8 cellular contexts compared by ENCODE assay signal in the genomic region with DNA sequence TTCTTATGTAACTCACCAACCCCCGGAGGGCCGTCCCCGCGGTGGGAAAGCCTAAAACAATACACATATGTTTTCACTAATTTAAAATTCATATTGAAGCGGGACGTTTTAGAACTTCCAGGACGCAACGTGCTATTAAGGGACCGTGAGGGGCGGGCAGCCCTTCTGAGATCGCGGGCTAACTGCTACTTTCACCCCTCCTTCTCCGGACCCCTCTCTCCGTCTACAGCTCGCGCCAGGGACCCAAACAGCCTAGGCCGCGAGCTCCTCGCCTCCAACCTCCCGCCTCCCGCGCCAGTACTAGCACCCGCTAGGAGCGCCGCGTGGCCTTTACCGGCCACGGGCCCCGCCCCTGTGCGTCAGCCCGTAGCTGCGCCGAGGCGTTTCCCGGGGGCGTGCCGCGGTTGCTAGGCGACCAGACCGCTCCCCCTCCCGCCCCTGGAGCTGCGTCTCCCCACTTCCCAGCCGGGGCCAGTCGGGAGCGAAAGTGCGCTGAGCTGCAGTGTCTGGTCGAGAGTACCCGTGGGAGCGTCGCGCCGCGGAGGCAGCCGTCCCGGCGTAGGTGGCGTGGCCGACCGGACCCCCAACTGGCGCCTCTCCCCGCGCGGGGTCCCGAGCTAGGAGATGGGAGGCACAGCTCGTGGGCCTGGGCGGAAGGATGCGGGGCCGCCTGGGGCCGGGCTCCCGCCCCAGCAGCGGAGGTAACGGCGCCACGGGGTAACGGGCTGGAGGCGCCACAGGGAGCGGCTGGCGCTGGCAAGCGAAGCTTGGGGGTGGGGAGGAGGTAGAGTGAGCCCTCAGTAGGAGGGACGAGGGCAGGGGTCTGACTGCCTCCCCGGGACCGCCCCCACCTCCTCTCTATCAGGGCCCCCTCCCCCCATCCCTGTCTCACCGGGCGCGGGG. TPM values are rescaled to one million over a fixed set of nuclear protein-coding genes. Genes with fewer than 3 reads are reported as not detected.
DNase-seq lines count a peak whose midpoint lies in the region; ATAC-seq, FAIRE-seq and TF ChIP-seq lines count a peak whose summit lies in the region.

Gene DYRK3, plus strand, starts transcription at position 457 of the 903 bp plus-strand sequence. Its CDS starts 168 bp downstream, at position 625.

- peak within 1 kb of the TSS; percentile 87 for H2AFZ ChIP-seq in smooth muscle cell (ENCODE audit: low read depth)

- H3K9me3 ChIP-seq in smooth muscle cell (replicated peaks; ENCODE audit: low read depth) = no peaks in the 10 kb centered on the region

- WGBS in smooth muscle cell (ENCODE audit: low lambda C conversion rate) = 2% methylated on average over 77 of the region's 85 CpGs

- H3K79me2 ChIP-seq in smooth muscle cell (ENCODE audit: low read depth) = no peaks in the 10 kb centered on the region

- H3K27me3 ChIP-seq in bronchial epithelial cell (ENCODE audit: control insufficient read depth, insufficient read depth, low read length) (no peaks in the 10 kb centered on the region), smooth muscle cell (ENCODE audit: low read depth) (no peaks in the 10 kb centered on the region)

- peak within 1 kb of the TSS; percentile 96 for H3K4me3 ChIP-seq in bronchial epithelial cell (ENCODE audit: low read depth, low read length)
- H3K4me3 ChIP-seq in smooth muscle cell = peak within 1 kb of the TSS; percentile 87

- no peaks in the 10 kb centered on the region for H3K36me3 Mint-ChIP-seq in WTC11

- H3K27ac ChIP-seq in smooth muscle cell (ENCODE audit: low read depth) = peak within 1 kb of the TSS; percentile 87

- no peaks in the 10 kb centered on the region; the same call in 1 of the 2 replicates for H3K27me3 Mint-ChIP-seq in WTC11 (ENCODE audit: low read depth)

- peak within 1 kb of the TSS; percentile 91 for H3K4me2 ChIP-seq in smooth muscle cell

- ATAC-seq in GM18907 (IDR thresholded peaks at IDR 0.05; ENCODE audit: unreplicated experiment) (peak; percentile 88), HG03139 (IDR thresholded peaks at IDR 0.05; ENCODE audit: unreplicated experiment) (peak; percentile 89), WTC11 (peak; percentile 85)

- H3K9ac ChIP-seq in smooth muscle cell (ENCODE audit: low read depth) = peak within 1 kb of the TSS; percentile 93

- CTCF ChIA-PET in WTC11 (lab: Charles Lee) = interaction anchor here (0.6 to 13.9 kb wide), 28 partner anchors 10 to 397 kb away, joined by 3 to 659 read pairs (median 4); partner anchors contain the start of genes C1orf116, EIF2D, MAPKAPK2 and RASSF5

- no peaks in the 10 kb centered on the region for H3K36me3 ChIP-seq in bronchial epithelial cell (ENCODE audit: control insufficient read depth, insufficient read depth, low read length)
- H3K36me3 ChIP-seq in smooth muscle cell (ENCODE audit: low read depth) = no peaks in the 10 kb centered on the region

- H4K20me1 ChIP-seq in smooth muscle cell (ENCODE audit: low read depth) = peaks cover 8% of the 10 kb centered on the region

- peak; percentile 97 for DNase-seq in AG08396 (ENCODE audit: low spot score)
- peak; percentile 97 for DNase-seq in NCI-H2227 (lab: John Stamatoyannopoulos, UW; ENCODE audit: unreplicated experiment)
- DNase-seq in WTC11 (ENCODE audit: low spot score) = peak; percentile 97
- peak; percentile 81 for DNase-seq in bronchial epithelial cell (ENCODE audit: low read depth)
- DNase-seq in iPS-NIHi7 (ENCODE audit: extremely low spot score) = peak; percentile 94
- DNase-seq in smooth muscle cell (lab: John Stamatoyannopoulos, UW; ENCODE audit: unreplicated experiment) = peak; percentile 87

- POLR2A ChIA-PET in WTC11 (lab: Charles Lee) = interaction anchor here (0.6 to 1.9 kb wide), 7 partner anchors 11 to 347 kb away, joined by 3 to 15 read pairs (median 4); partner anchors contain the start of genes EIF2D and RASSF5

- H3K27ac Mint-ChIP-seq in WTC11 = peak within 1 kb of the TSS; percentile 74

- no peaks in the 10 kb centered on the region for H3F3A ChIP-seq in smooth muscle cell (ENCODE audit: low read depth)

- H3K9me3 Mint-ChIP-seq in WTC11 = no peaks in the 10 kb centered on the region

- no peak for FAIRE-seq in bronchial epithelial cell (lab: Jason Lieb, UNC)

- H3K4me1 Mint-ChIP-seq in WTC11 = peaks cover 34% of the 10 kb centered on the region

- peaks cover 30% of the 10 kb centered on the region for H3K4me1 ChIP-seq in smooth muscle cell (ENCODE audit: low read depth)

- TF ChIP-seq CTCF in WTC11 (IDR thresholded peaks at IDR 0.05) = no peak
- peak; percentile 14 for TF ChIP-seq CTCF in bronchial epithelial cell (IDR thresholded peaks at IDR 0.05; ENCODE audit: insufficient read depth, low read length, severe bottlenecking)
- TF ChIP-seq CTCF in smooth muscle cell (IDR thresholded peaks at IDR 0.05; ENCODE audit: borderline replicate concordance, insufficient read depth, poor library complexity, severe bottlenecking) = no peak

- H3K4me3 Mint-ChIP-seq in WTC11 = peak within 1 kb of the TSS; percentile 76

TF ChIP-seq in WTC11, 78 proteins besides CTCF, POLR2A, EP300 and RAD21 (continues in another document):
- TF ChIP-seq MXD4 (CRISPR knock-in tag; IDR thresholded peaks at IDR 0.05; ENCODE audit: borderline replicate concordance) (no peak), CREB1 (CRISPR knock-in tag; IDR thresholded peaks at IDR 0.05) (peak; percentile 65; the same call in 1 of the 2 replicates), GTF2I (CRISPR knock-in tag; conservative IDR thresholded peaks at IDR 0.05) (no peak), ZNF512 (CRISPR knock-in tag; IDR thresholded peaks at IDR 0.05; ENCODE audit: borderline replicate concordance) (no peak), HMGA2 (CRISPR knock-in tag; IDR thresholded peaks at IDR 0.05) (no peak), ZNF219 (CRISPR knock-in tag; IDR thresholded peaks at IDR 0.05; ENCODE audit: borderline replicate concordance) (no peak)
- TF ChIP-seq, protein P1, sequence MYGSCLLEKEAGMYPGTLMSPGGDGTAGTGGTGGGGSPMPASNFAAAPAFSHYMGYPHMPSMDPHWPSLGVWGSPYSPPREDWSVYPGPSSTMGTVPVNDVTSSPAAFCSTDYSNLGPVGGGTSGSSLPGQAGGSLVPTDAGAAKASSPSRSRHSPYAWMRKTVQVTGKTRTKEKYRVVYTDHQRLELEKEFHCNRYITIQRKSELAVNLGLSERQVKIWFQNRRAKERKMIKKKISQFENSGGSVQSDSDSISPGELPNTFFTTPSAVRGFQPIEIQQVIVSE (CRISPR knock-in tag; IDR thresholded peaks at IDR 0.05; ENCODE audit: borderline replicate concordance) = no peak
- TF ChIP-seq, protein P2, sequence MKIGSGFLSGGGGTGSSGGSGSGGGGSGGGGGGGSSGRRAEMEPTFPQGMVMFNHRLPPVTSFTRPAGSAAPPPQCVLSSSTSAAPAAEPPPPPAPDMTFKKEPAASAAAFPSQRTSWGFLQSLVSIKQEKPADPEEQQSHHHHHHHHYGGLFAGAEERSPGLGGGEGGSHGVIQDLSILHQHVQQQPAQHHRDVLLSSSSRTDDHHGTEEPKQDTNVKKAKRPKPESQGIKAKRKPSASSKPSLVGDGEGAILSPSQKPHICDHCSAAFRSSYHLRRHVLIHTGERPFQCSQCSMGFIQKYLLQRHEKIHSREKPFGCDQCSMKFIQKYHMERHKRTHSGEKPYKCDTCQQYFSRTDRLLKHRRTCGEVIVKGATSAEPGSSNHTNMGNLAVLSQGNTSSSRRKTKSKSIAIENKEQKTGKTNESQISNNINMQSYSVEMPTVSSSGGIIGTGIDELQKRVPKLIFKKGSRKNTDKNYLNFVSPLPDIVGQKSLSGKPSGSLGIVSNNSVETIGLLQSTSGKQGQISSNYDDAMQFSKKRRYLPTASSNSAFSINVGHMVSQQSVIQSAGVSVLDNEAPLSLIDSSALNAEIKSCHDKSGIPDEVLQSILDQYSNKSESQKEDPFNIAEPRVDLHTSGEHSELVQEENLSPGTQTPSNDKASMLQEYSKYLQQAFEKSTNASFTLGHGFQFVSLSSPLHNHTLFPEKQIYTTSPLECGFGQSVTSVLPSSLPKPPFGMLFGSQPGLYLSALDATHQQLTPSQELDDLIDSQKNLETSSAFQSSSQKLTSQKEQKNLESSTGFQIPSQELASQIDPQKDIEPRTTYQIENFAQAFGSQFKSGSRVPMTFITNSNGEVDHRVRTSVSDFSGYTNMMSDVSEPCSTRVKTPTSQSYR (CRISPR knock-in tag; IDR thresholded peaks at IDR 0.05) = peak; percentile 10
- TF ChIP-seq, protein P3, sequence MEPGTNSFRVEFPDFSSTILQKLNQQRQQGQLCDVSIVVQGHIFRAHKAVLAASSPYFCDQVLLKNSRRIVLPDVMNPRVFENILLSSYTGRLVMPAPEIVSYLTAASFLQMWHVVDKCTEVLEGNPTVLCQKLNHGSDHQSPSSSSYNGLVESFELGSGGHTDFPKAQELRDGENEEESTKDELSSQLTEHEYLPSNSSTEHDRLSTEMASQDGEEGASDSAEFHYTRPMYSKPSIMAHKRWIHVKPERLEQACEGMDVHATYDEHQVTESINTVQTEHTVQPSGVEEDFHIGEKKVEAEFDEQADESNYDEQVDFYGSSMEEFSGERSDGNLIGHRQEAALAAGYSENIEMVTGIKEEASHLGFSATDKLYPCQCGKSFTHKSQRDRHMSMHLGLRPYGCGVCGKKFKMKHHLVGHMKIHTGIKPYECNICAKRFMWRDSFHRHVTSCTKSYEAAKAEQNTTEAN (CRISPR knock-in tag; IDR thresholded peaks at IDR 0.05) = peak; percentile 20; the same call in 1 of the 2 replicates

RNA-seq across cellular contexts. Expression of gene DYRK3, which starts in this region (rescaled TPM):
- 6.7 to 7.8 TPM (median 6.7 TPM) in 3 replicates for total RNA-seq in WTC11 (2021)
- 51.0 and 58.2 TPM in 2 replicates for total RNA-seq in bronchial epithelial cell
- total RNA-seq in smooth muscle cell = 11.1 and 21.4 TPM in 2 replicates
- 6.9 and 13.7 TPM in 2 replicates for polyA plus RNA-seq in smooth muscle cell

Comparison
In these comparisons a context has a peak if more than half of its experiments do, and no peak if none do; other contexts are left out.
1. Peak in every context shown above with its lines: DNase-seq, ATAC-seq, H3K4me3 ChIP-seq and H3K27ac ChIP-seq.